8 cellular contexts compared by ENCODE assay signal in genomic region chr20:43409041-43409913, GRCh38. TPM values are rescaled to one million over a fixed set of nuclear protein-coding genes. Genes with fewer than 3 reads are reported as not detected.
A peak's percentile ranks its signal among the peaks of the same experiment; 100 is the strongest.
DNase-seq lines count a peak whose midpoint lies in the region; ATAC-seq, FAIRE-seq and TF ChIP-seq lines count a peak whose summit lies in the region.

No MANE protein-coding gene starts in this region.

- H3K9me3 ChIP-seq in gastrocnemius medialis, result no peaks in the 10 kb centered on the region

- TF ChIP-seq CTCF in foreskin keratinocyte (conservative IDR thresholded peaks at IDR 0.05), result peak; percentile 76
- TF ChIP-seq CTCF in gastrocnemius medialis (IDR thresholded peaks at IDR 0.05 in 4 of 5, conservative IDR thresholded peaks at IDR 0.05 in 1 of 5), result no peak

- H3K27me3 ChIP-seq in foreskin keratinocyte (no peaks in the 10 kb centered on the region), gastrocnemius medialis (peaks cover 0 to 4% (median 0%) of the 10 kb centered on the region in 3 donors)

- H3K27ac ChIP-seq in foreskin keratinocyte (no peak overlapping the region), gastrocnemius medialis (no peak overlapping the region)

- CTCF ChIA-PET in HEK293T (lab: Yijun Ruan, JAX), result interaction anchor here (0.7 to 1.4 kb wide), 7 partner anchors 9 to 1670 kb away, joined by 3 to 4 read pairs (median 3); no protein-coding TSS in a partner anchor

- ATAC-seq in foreskin keratinocyte (peak; percentile 45), HG03135 (IDR thresholded peaks at IDR 0.05; ENCODE audit: unreplicated experiment) (no peak), gastrocnemius medialis (no peak)

- FAIRE-seq in RCC 7860 (lab: Jason Lieb, UNC), result peak; percentile 5

- intact Hi-C loops in gastrocnemius medialis (cut with DNase I; ENCODE audit: low total_unique reads), result no loop called here

- in situ Hi-C loops in gastrocnemius medialis (cut with MboI; ENCODE audit: low sequenced_read_pairs in 4 of 4), result no loop called here

- DNase-seq in DMS 273 treated with DMSO at 0.1 percent for 48 hours (lab: John Stamatoyannopoulos, UW) (peak; percentile 14), HEK293T (ENCODE audit: extremely low spot score) (peak; percentile 50), RCC 7860 (ENCODE audit: low spot score) (peak; percentile 43), foreskin keratinocyte (peak in 1 of 2 donors; percentile 28), gastrocnemius medialis (no peak), MV-4-11 (lab: John Stamatoyannopoulos, UW) (no peak), OCI-M2 (lab: John Stamatoyannopoulos, UW; ENCODE audit: unreplicated experiment) (no peak)

- H3K4me1 ChIP-seq in foreskin keratinocyte, result no peaks in the 10 kb centered on the region
- no peaks in the 10 kb centered on the region for H3K4me1 ChIP-seq in gastrocnemius medialis

- TF ChIP-seq POLR2A in gastrocnemius medialis (IDR thresholded peaks at IDR 0.05), result no peak

- H3K36me3 ChIP-seq in gastrocnemius medialis, result no peaks in the 10 kb centered on the region

- POLR2A ChIA-PET in HEK293T (lab: Yijun Ruan, JAX), result no interaction called here

- no peak overlapping the region for H3K4me3 ChIP-seq in gastrocnemius medialis

TF ChIP-seq in HEK293T, 16 proteins besides CTCF, POLR2A, EP300 and RAD21:
- no peak for TF ChIP-seq FOXK2 (IDR thresholded peaks at IDR 0.05)
- no peak for TF ChIP-seq PKNOX1 (IDR thresholded peaks at IDR 0.05)
- no peak for TF ChIP-seq CTBP1 (IDR thresholded peaks at IDR 0.05; ENCODE audit: borderline replicate concordance)
- TF ChIP-seq ZNF384 (IDR thresholded peaks at IDR 0.05), result no peak
- TF ChIP-seq SP1 (IDR thresholded peaks at IDR 0.05), result no peak
- no peak for TF ChIP-seq SUZ12 (IDR thresholded peaks at IDR 0.05)
- TF ChIP-seq FOXA1 (IDR thresholded peaks at IDR 0.05), result no peak
- no peak for TF ChIP-seq FOXM1 (IDR thresholded peaks at IDR 0.05; ENCODE audit: borderline replicate concordance)
- no peak for TF ChIP-seq ARNT (IDR thresholded peaks at IDR 0.05)
- TF ChIP-seq TARDBP (IDR thresholded peaks at IDR 0.05), result no peak
- TF ChIP-seq L3MBTL2 (conservative IDR thresholded peaks at IDR 0.05), result no peak
- no peak for TF ChIP-seq HDGF (IDR thresholded peaks at IDR 0.05; ENCODE audit: borderline replicate concordance)
- no peak for TF ChIP-seq NFRKB (IDR thresholded peaks at IDR 0.05)
- TF ChIP-seq ELF4 (IDR thresholded peaks at IDR 0.05), result no peak

RNA-seq across cellular contexts. Expression of gene SRSF6, which starts 48.4 kb away (rescaled TPM):
- total RNA-seq in foreskin keratinocyte (75.7 and 82.6 TPM in 2 replicates), gastrocnemius medialis (10 to 100 TPM; 18.8 to 29.8 (median 21.0) TPM)
- polyA plus RNA-seq in foreskin keratinocyte, result 56.8 and 65.6 TPM in 2 replicates

Comparison
In these comparisons a context has a peak if more than half of its experiments do, and no peak if none do; other contexts are left out.
1. DNase-seq: peak in DMS 273 treated with DMSO at 0.1 percent for 48 hours (single experiment), HEK293T (single experiment) and RCC 7860 (single experiment); none in gastrocnemius medialis (0 of 2), MV-4-11 (single experiment) and OCI-M2 (single experiment).